In the genomic region with DNA sequence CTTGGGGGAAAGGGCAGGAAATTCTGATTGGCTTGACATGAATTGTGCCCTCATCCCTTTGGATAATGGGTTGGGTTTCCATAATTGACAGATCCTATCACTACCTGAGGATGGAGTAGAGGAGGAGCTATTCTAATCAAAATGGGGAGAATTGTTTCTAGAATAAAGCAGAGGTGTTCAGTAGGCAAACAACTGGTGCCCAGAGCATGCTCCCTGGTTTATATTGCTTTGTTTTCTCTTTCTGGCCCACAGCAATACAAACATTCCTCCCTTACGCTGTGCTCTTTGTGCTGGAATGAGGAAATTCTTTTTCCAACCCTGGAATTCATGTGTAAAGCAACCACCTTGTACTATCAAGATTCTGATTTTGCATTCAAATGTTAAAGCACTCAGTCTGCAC, we compare ENCODE assay signal across 1 cellular context.
TF ChIP-seq lines count a peak whose summit lies in the region.

No MANE protein-coding gene starts in this region.

TF ChIP-seq in GM23338, 12 proteins besides CTCF, POLR2A, EP300 and RAD21 (continued from another document):
- TF ChIP-seq, protein P1, sequence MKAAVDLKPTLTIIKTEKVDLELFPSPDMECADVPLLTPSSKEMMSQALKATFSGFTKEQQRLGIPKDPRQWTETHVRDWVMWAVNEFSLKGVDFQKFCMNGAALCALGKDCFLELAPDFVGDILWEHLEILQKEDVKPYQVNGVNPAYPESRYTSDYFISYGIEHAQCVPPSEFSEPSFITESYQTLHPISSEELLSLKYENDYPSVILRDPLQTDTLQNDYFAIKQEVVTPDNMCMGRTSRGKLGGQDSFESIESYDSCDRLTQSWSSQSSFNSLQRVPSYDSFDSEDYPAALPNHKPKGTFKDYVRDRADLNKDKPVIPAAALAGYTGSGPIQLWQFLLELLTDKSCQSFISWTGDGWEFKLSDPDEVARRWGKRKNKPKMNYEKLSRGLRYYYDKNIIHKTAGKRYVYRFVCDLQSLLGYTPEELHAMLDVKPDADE (IDR thresholded peaks at IDR 0.05): no peak
- TF ChIP-seq ZNF114 (CRISPR knock-in tag; IDR thresholded peaks at IDR 0.05) (no peak), STAT1 (IDR thresholded peaks at IDR 0.05; ENCODE audit: unreplicated experiment) (no peak), REST (IDR thresholded peaks at IDR 0.05; ENCODE audit: unreplicated experiment) (no peak), EZH2phosphoT487 (IDR thresholded peaks at IDR 0.05; ENCODE audit: unreplicated experiment) (no peak), JUNB (IDR thresholded peaks at IDR 0.05; ENCODE audit: unreplicated experiment) (no peak)
- TF ChIP-seq, protein P2, sequence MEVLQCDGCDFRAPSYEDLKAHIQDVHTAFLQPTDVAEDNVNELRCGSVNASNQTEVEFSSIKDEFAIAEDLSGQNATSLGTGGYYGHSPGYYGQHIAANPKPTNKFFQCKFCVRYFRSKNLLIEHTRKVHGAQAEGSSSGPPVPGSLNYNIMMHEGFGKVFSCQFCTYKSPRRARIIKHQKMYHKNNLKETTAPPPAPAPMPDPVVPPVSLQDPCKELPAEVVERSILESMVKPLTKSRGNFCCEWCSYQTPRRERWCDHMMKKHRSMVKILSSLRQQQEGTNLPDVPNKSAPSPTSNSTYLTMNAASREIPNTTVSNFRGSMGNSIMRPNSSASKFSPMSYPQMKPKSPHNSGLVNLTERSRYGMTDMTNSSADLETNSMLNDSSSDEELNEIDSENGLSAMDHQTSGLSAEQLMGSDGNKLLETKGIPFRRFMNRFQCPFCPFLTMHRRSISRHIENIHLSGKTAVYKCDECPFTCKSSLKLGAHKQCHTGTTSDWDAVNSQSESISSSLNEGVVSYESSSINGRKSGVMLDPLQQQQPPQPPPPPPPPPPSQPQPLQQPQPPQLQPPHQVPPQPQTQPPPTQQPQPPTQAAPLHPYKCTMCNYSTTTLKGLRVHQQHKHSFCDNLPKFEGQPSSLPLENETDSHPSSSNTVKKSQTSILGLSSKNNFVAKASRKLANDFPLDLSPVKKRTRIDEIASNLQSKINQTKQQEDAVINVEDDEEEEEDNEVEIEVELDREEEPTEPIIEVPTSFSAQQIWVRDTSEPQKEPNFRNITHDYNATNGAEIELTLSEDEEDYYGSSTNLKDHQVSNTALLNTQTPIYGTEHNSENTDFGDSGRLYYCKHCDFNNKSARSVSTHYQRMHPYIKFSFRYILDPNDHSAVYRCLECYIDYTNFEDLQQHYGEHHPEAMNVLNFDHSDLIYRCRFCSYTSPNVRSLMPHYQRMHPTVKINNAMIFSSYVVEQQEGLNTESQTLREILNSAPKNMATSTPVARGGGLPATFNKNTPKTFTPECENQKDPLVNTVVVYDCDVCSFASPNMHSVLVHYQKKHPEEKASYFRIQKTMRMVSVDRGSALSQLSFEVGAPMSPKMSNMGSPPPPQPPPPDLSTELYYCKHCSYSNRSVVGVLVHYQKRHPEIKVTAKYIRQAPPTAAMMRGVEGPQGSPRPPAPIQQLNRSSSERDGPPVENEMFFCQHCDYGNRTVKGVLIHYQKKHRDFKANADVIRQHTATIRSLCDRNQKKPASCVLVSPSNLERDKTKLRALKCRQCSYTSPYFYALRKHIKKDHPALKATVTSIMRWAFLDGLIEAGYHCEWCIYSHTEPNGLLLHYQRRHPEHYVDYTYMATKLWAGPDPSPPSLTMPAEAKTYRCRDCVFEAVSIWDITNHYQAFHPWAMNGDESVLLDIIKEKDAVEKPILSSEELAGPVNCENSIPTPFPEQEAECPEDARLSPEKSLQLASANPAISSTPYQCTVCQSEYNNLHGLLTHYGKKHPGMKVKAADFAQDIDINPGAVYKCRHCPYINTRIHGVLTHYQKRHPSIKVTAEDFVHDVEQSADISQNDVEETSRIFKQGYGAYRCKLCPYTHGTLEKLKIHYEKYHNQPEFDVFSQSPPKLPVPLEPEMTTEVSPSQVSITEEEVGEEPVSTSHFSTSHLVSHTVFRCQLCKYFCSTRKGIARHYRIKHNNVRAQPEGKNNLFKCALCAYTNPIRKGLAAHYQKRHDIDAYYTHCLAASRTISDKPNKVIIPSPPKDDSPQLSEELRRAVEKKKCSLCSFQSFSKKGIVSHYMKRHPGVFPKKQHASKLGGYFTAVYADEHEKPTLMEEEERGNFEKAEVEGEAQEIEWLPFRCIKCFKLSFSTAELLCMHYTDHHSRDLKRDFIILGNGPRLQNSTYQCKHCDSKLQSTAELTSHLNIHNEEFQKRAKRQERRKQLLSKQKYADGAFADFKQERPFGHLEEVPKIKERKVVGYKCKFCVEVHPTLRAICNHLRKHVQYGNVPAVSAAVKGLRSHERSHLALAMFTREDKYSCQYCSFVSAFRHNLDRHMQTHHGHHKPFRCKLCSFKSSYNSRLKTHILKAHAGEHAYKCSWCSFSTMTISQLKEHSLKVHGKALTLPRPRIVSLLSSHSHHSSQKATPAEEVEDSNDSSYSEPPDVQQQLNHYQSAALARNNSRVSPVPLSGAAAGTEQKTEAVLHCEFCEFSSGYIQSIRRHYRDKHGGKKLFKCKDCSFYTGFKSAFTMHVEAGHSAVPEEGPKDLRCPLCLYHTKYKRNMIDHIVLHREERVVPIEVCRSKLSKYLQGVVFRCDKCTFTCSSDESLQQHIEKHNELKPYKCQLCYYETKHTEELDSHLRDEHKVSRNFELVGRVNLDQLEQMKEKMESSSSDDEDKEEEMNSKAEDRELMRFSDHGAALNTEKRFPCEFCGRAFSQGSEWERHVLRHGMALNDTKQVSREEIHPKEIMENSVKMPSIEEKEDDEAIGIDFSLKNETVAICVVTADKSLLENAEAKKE (CRISPR knock-in tag; IDR thresholded peaks at IDR 0.05): no peak
TF ChIP-seq in GM23338: peak in this region for 0.
